In the genomic region with DNA sequence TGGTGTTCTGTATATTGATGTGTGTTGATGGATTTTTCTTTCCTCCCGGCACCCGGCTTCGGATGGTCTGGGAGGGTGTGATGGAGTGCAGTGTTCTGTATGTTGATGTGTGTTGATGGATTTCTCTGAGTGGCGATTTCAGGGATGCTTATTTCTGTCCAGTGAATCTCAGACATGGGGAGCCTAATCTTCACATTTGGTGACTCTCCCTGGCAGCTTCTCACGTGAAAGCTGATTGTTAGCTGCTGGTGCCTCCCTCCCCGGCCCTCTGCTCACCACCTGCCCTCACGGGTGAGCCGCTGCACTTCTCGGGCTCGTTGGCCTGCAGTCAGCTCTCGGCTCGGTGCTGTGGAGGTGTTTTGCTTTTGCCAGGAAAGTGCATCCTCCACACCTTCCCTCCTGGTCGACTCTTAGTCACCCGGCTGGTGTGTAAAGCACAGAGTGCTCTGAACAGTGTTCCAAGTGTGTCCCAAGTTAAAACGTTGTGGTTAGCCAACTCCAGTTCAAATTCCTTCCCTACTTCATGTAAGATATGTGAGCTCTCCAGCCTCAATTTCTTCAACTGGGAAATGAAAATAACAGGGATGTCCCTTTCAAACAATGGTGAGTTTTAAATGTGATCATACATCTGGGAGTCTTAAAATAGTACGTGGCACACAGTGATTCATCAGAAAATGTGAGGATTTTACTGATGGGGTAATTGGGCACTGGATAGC, we compare ENCODE assay signal across 14 cellular contexts. TPM values are rescaled to one million over a fixed set of nuclear protein-coding genes. Genes with fewer than 3 reads are reported as not detected.
DNase-seq lines count a peak whose midpoint lies in the region; ATAC-seq and TF ChIP-seq lines count a peak whose summit lies in the region.
"Had no signal": no experiment of that assay in that cellular context is flagged by ENCODE, and none has a peak within 500 bp of the region (broad histone marks: within the 10 kb centered on the region; RNA-seq: fewer than 3 reads in every experiment).

No MANE protein-coding gene starts in this region.

- peaks cover 13% of the 10 kb centered on the region for H3K4me1 Mint-ChIP-seq in activated T-helper 17 cell treated with anti-CD3 and anti-CD28 coated beads, Interleukin-2, amount 50 U/mL, for 72 hours
- H3K4me1 Mint-ChIP-seq: activated naive CD8-positive, alpha-beta T cell treated with anti-CD3 and anti-CD28 coated beads, Interleukin-2, amount 50 U/mL, for 24 hours had no signal

- TF ChIP-seq CTCF in fibroblast of the aortic adventitia (IDR thresholded peaks at IDR 0.05; ENCODE audit: insufficient read depth, low read length): no peak

- no peaks in the 10 kb centered on the region for H3K27me3 Mint-ChIP-seq in activated T-helper 17 cell treated with anti-CD3 and anti-CD28 coated beads, Interleukin-2, amount 50 U/mL, for 72 hours
- H3K27me3 Mint-ChIP-seq: activated CD4-positive, alpha-beta memory T cell treated with anti-CD3 and anti-CD28 coated beads for 36 hours; activated naive CD8-positive, alpha-beta T cell treated with anti-CD3 and anti-CD28 coated beads, Interleukin-2, amount 50 U/mL, for 24 hours had no signal

- no peaks in the 10 kb centered on the region for H3K9me3 Mint-ChIP-seq in activated T-helper 17 cell treated with anti-CD3 and anti-CD28 coated beads, Interleukin-2, amount 50 U/mL, for 72 hours
- H3K9me3 Mint-ChIP-seq: activated CD4-positive, alpha-beta memory T cell treated with anti-CD3 and anti-CD28 coated beads for 36 hours; activated naive CD8-positive, alpha-beta T cell treated with anti-CD3 and anti-CD28 coated beads, Interleukin-2, amount 50 U/mL, for 24 hours had no signal

- no peak for ATAC-seq in activated T-helper 17 cell treated with anti-CD3 and anti-CD28 coated beads, Interleukin-2, amount 50 U/mL, for 72 hours (replicated peaks)
- ATAC-seq in GM18505 (IDR thresholded peaks at IDR 0.05; ENCODE audit: unreplicated experiment) (no peak), GM21576 (IDR thresholded peaks at IDR 0.05; ENCODE audit: unreplicated experiment) (no peak), GM21515 (IDR thresholded peaks at IDR 0.05; ENCODE audit: unreplicated experiment) (no peak)
- ATAC-seq: activated naive CD8-positive, alpha-beta T cell treated with anti-CD3 and anti-CD28 coated beads, Interleukin-2, amount 50 U/mL, for 24 hours had no signal

- H3K4me3 ChIP-seq in fibroblast of the aortic adventitia (ENCODE audit: low read depth, low read length): no peak overlapping the region
- H3K4me3 ChIP-seq: esophagus muscularis mucosa had no signal

- no peak overlapping the region for H3K27ac Mint-ChIP-seq in activated T-helper 17 cell treated with anti-CD3 and anti-CD28 coated beads, Interleukin-2, amount 50 U/mL, for 72 hours
- H3K27ac Mint-ChIP-seq: activated CD4-positive, alpha-beta memory T cell treated with anti-CD3 and anti-CD28 coated beads for 36 hours; activated naive CD8-positive, alpha-beta T cell treated with anti-CD3 and anti-CD28 coated beads, Interleukin-2, amount 50 U/mL, for 24 hours had no signal

- no peaks in the 10 kb centered on the region for H3K36me3 Mint-ChIP-seq in activated T-helper 17 cell treated with anti-CD3 and anti-CD28 coated beads, Interleukin-2, amount 50 U/mL, for 72 hours (ENCODE audit: low read depth)
- H3K36me3 Mint-ChIP-seq: activated CD4-positive, alpha-beta memory T cell treated with anti-CD3 and anti-CD28 coated beads for 36 hours had no signal

- H3K4me3 Mint-ChIP-seq in activated T-helper 17 cell treated with anti-CD3 and anti-CD28 coated beads, Interleukin-2, amount 50 U/mL, for 72 hours: no peak overlapping the region
- H3K4me3 Mint-ChIP-seq: activated CD4-positive, alpha-beta memory T cell treated with anti-CD3 and anti-CD28 coated beads for 36 hours; activated naive CD8-positive, alpha-beta T cell treated with anti-CD3 and anti-CD28 coated beads, Interleukin-2, amount 50 U/mL, for 24 hours had no signal

- no peak for TF ChIP-seq POLR2A in GM18505 (IDR thresholded peaks at IDR 0.05; ENCODE audit: borderline replicate concordance, extremely low read depth, insufficient read depth, insufficient read length)

- DNase-seq in EL (peak; percentile 21), NCI-H226 (peak; percentile 29), fibroblast of the aortic adventitia (ENCODE audit: low read depth) (peak; percentile 52), renal cortical epithelial cell (ENCODE audit: low read depth) (peak; percentile 66)
- DNase-seq: activated CD4-positive, alpha-beta memory T cell treated with anti-CD3 and anti-CD28 coated beads for 36 hours; activated naive CD8-positive, alpha-beta T cell treated with anti-CD3 and anti-CD28 coated beads, Interleukin-2, amount 50 U/mL, for 24 hours; GOT3; NCI-H2081 treated with DMSO at 0.1 percent for 48 hours; small intestine had no signal

RNA-seq across cellular contexts. Expression of gene ATP11A, which starts 54.6 kb away (rescaled TPM):
- total RNA-seq in fibroblast of the aortic adventitia (ENCODE audit: low replicate concordance) (8.9 and 14.0 TPM in 2 replicates), renal cortical epithelial cell (18.6 and 171 TPM in 2 replicates)
- total RNA-seq in activated T-helper 17 cell treated with anti-CD3 and anti-CD28 coated beads, Interleukin-2, amount 50 U/mL, for 72 hours: 10 to 100 TPM; 39.7 to 48.6 TPM
